18 cellular contexts compared by ENCODE assay signal in genomic region chr5:142847898-142848790, GRCh38.
DNase-seq lines count a peak whose midpoint lies in the region; ATAC-seq and TF ChIP-seq lines count a peak whose summit lies in the region.
"Had no signal": no experiment of that assay in that cellular context is flagged by ENCODE, and none has a peak within 500 bp of the region (broad histone marks: within the 10 kb centered on the region; RNA-seq: fewer than 3 reads in every experiment).

No MANE protein-coding gene starts in this region.

- H3K27me3 ChIP-seq in GM23248 (replicated peaks; ENCODE audit: insufficient read depth) (no peaks in the 10 kb centered on the region), adipocyte (replicated peaks; ENCODE audit: control insufficient read depth, insufficient read depth, low read length) (no peaks in the 10 kb centered on the region), left lung (no peaks in the 10 kb centered on the region)
- H3K27me3 ChIP-seq in naive thymus-derived CD4-positive, alpha-beta T cell (ENCODE audit: control insufficient read depth in 2 of 2, insufficient read depth in 2 of 2, low read length in 2 of 2), result no peaks in the 10 kb centered on the region
- H3K27me3 ChIP-seq: right atrium auricular region had no signal

- no peaks in the 10 kb centered on the region for H3K27me3 Mint-ChIP-seq in naive thymus-derived CD4-positive, alpha-beta T cell
- H3K27me3 Mint-ChIP-seq: activated CD8-positive, alpha-beta memory T cell treated with anti-CD3 and anti-CD28 coated beads, Interleukin-2, amount 10 ng/mL, durations not matched to agents 7 days and 5 days; memory B cell had no signal

- no peak overlapping the region for H3K9ac ChIP-seq in GM23248
- no peak overlapping the region for H3K9ac ChIP-seq in adipocyte (ENCODE audit: low read length)

- H3K9me3 Mint-ChIP-seq in naive thymus-derived CD4-positive, alpha-beta T cell, result no peaks in the 10 kb centered on the region
- H3K9me3 Mint-ChIP-seq: memory B cell had no signal

- peak; percentile 70 for DNase-seq in AG10803 (ENCODE audit: low read depth)
- peak; percentile 79 for DNase-seq in GM23248
- DNase-seq in adipocyte (ENCODE audit: low read depth), result peak; percentile 83
- no peak for DNase-seq in left lung
- no peak for DNase-seq in naive thymus-derived CD4-positive, alpha-beta T cell
- DNase-seq in DMS153 (lab: John Stamatoyannopoulos, UW), result no peak
- DNase-seq: activated CD4-positive, CD25-positive, alpha-beta regulatory T cell treated with anti-CD3 and anti-CD28 coated beads, Interleukin-2, amount 50 U/mL, for 72 hours; activated CD8-positive, alpha-beta memory T cell treated with anti-CD3 and anti-CD28 coated beads, Interleukin-2, amount 10 ng/mL, durations not matched to agents 7 days and 5 days; cortex of kidney; DMS 273 treated with DMSO at 0.1 percent for 48 hours; NCI-H1092; NCI-H82; stimulated activated CD4-positive, alpha-beta T cell treated with anti-CD3 and anti-CD28 coated beads, Interleukin-2, amount 100 ng/mL, for 24 hours; substantia nigra had no signal

- H3K4me1 Mint-ChIP-seq in naive thymus-derived CD4-positive, alpha-beta T cell, result peaks cover 27 to 75% (median 66%) of the 10 kb centered on the region in 7 donors

- H3K79me2 ChIP-seq in GM23248 (ENCODE audit: insufficient read depth), result no peaks in the 10 kb centered on the region

- peaks cover 0 to 5% (median 0%) of the 10 kb centered on the region in 5 donors for H3K36me3 Mint-ChIP-seq in naive thymus-derived CD4-positive, alpha-beta T cell
- H3K36me3 Mint-ChIP-seq: activated CD8-positive, alpha-beta memory T cell treated with anti-CD3 and anti-CD28 coated beads, Interleukin-2, amount 10 ng/mL, durations not matched to agents 7 days and 5 days; memory B cell had no signal

- whole genome bisulfite sequencing in GM23248 (ENCODE audit: low coverage in 1 of 2, low lambda C conversion rate in 2 of 2, missing lambda C conversion rate in 2 of 2), 2 experiments, result 75 to 79% methylated on average over 7 of the region's 7 CpGs

- H3K27ac ChIP-seq in GM23248 (peak overlapping the region; percentile 60), left lung (no peak overlapping the region)
- H3K27ac ChIP-seq in naive thymus-derived CD4-positive, alpha-beta T cell (ENCODE audit: low read depth, low read length), result no peak overlapping the region

- no peaks in the 10 kb centered on the region for H4K20me1 ChIP-seq in GM23248 (ENCODE audit: insufficient read depth)

- H3K9me2 ChIP-seq in GM23248 (ENCODE audit: insufficient read depth), result no peaks in the 10 kb centered on the region

- H3K36me3 ChIP-seq in GM23248 (ENCODE audit: low read depth), result no peaks in the 10 kb centered on the region
- H3K36me3 ChIP-seq in adipocyte (ENCODE audit: control insufficient read depth, insufficient read depth, low read length, severe bottlenecking), result no peaks in the 10 kb centered on the region
- no peaks in the 10 kb centered on the region for H3K36me3 ChIP-seq in left lung
- no peaks in the 10 kb centered on the region for H3K36me3 ChIP-seq in naive thymus-derived CD4-positive, alpha-beta T cell (ENCODE audit: control insufficient read depth in 2 of 3, insufficient read depth in 3 of 3, low read length in 3 of 3)
- H3K36me3 ChIP-seq: right atrium auricular region had no signal

- POLR2A ChIA-PET in naive thymus-derived CD4-positive, alpha-beta T cell (lab: Charles Lee), result no interaction called here

- ATAC-seq in left lung, result peak; percentile 19
- ATAC-seq in naive thymus-derived CD4-positive, alpha-beta T cell, result no peak
- no peak for ATAC-seq in HG02759 (IDR thresholded peaks at IDR 0.05; ENCODE audit: unreplicated experiment)
- ATAC-seq in HG03025 (IDR thresholded peaks at IDR 0.05; ENCODE audit: low FRiP score, unreplicated experiment), result no peak
- ATAC-seq: activated CD8-positive, alpha-beta memory T cell treated with anti-CD3 and anti-CD28 coated beads, Interleukin-2, amount 10 ng/mL, durations not matched to agents 7 days and 5 days had no signal

- TF ChIP-seq CTCF in AG10803 (conservative IDR thresholded peaks at IDR 0.05; ENCODE audit: low read length) (no peak), left lung (IDR thresholded peaks at IDR 0.05) (no peak)

- CTCF ChIA-PET in naive thymus-derived CD4-positive, alpha-beta T cell (lab: Charles Lee), result interaction anchor here (1.3 kb wide), 1 partner anchor 78 kb away, joined by 3 read pairs; the partner anchor contains the start of gene ARHGAP26

- H3K4me3 ChIP-seq in AG10803 (ENCODE audit: low read length), result no peak overlapping the region
- no peak overlapping the region for H3K4me3 ChIP-seq in GM23248
- H3K4me3 ChIP-seq in adipocyte (ENCODE audit: low read length), result no peak overlapping the region
- H3K4me3 ChIP-seq in left lung, result no peak overlapping the region
- H3K4me3 ChIP-seq in naive thymus-derived CD4-positive, alpha-beta T cell (ENCODE audit: low read length), result no peak overlapping the region
- H3K4me3 ChIP-seq: right atrium auricular region had no signal

- in situ Hi-C loops in GM23248 (cut with MboI), result no loop called here

- H3F3A ChIP-seq in GM23248 (ENCODE audit: insufficient read depth), result peaks cover 5% of the 10 kb centered on the region; the same call in 1 of the 2 replicates

- H3K4me2 ChIP-seq in GM23248 (ENCODE audit: unreplicated experiment), result no peak overlapping the region

- no peaks in the 10 kb centered on the region for H3K9me3 ChIP-seq in GM23248 (ENCODE audit: low read depth)
- H3K9me3 ChIP-seq in adipocyte (ENCODE audit: control insufficient read depth, low read length), result no peaks in the 10 kb centered on the region
- no peaks in the 10 kb centered on the region for H3K9me3 ChIP-seq in left lung
- no peaks in the 10 kb centered on the region for H3K9me3 ChIP-seq in naive thymus-derived CD4-positive, alpha-beta T cell (ENCODE audit: control insufficient read depth in 2 of 3, low read length in 3 of 3)
- H3K9me3 ChIP-seq: right atrium auricular region had no signal

- H3K4me3 Mint-ChIP-seq in naive thymus-derived CD4-positive, alpha-beta T cell, result no peak overlapping the region
- H3K4me3 Mint-ChIP-seq: activated CD8-positive, alpha-beta memory T cell treated with anti-CD3 and anti-CD28 coated beads, Interleukin-2, amount 10 ng/mL, durations not matched to agents 7 days and 5 days; memory B cell had no signal

- intact Hi-C loops in left lung (cut with DNase I), result no loop called here
- intact Hi-C loops in naive thymus-derived CD4-positive, alpha-beta T cell (cut with micrococcal nuclease), result loop anchor here in 1 of 2 donors (5.0 kb wide), 1 partner anchor 76 kb away; the partner anchor contains the start of gene ARHGAP26

- no peak overlapping the region for H3K27ac Mint-ChIP-seq in naive thymus-derived CD4-positive, alpha-beta T cell
- H3K27ac Mint-ChIP-seq: activated CD8-positive, alpha-beta memory T cell treated with anti-CD3 and anti-CD28 coated beads, Interleukin-2, amount 10 ng/mL, durations not matched to agents 7 days and 5 days; memory B cell had no signal

- H3K4me1 ChIP-seq in GM23248 (ENCODE audit: insufficient read depth) (peaks cover 13% of the 10 kb centered on the region; the same call in 1 of the 2 replicates), adipocyte (ENCODE audit: control insufficient read depth, insufficient read depth, low read length) (peaks cover 48% of the 10 kb centered on the region), left lung (peaks cover 2 to 52% of the 10 kb centered on the region in 2 donors)
- H3K4me1 ChIP-seq in naive thymus-derived CD4-positive, alpha-beta T cell (ENCODE audit: control insufficient read depth in 2 of 2, insufficient read depth in 2 of 2, low read length in 2 of 2), result peaks cover 11 to 43% of the 10 kb centered on the region in 2 donors

- H2AFZ ChIP-seq in GM23248, result no peak overlapping the region

Comparison
In these comparisons a context has a peak if more than half of its experiments do, and no peak if none do; other contexts are left out.
1. DNase-seq: peak in AG10803 (single experiment), GM23248 (single experiment) and adipocyte (single experiment); none in left lung (0 of 2), naive thymus-derived CD4-positive, alpha-beta T cell (0 of 9) and DMS153 (single experiment).